ENCODE assay signal across 11 cellular contexts in the genomic region with DNA sequence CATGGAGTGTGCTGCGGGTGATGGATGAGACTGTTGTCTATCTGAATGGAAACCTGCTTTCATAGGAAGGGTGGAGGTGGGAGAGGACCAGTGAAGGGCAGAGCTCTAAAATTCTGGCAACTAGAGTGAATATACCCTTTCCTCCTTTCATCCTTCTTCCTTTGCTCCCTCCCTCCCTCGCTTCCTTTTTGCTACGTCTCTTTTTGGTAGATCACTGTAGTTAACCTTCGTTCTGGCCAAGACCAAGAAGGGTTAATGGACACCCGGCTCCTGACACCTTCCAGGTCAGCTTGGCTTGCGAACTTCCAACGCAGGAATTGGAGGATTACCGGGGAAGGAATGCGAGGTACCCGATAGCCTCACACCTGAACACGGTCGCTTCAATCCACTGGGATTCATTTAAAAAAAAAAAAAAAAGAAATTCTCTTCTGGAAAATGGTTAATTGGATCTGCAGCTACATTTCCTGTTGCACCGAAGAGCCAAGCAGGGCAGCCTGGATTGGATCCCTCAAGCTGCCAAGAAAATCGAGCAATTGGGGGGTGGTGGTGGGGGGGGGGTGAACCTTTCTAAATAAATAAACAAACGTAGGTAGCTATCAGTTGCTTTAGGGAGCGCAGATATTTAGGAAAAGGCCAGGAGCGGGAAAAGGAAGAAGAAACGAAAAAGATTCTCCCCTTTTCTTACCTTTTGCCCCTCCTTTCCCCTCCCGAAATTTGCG. TPM values are rescaled to one million over a fixed set of nuclear protein-coding genes. Genes with fewer than 3 reads are reported as not detected.
DNase-seq lines count a peak whose midpoint lies in the region; ATAC-seq lines count a peak whose summit lies in the region.
"Had no signal": no experiment of that assay in that cellular context is flagged by ENCODE, and none has a peak within 500 bp of the region (broad histone marks: within the 10 kb centered on the region; RNA-seq: fewer than 3 reads in every experiment).

No MANE protein-coding gene starts in this region.

- peak overlapping the region; percentile 87 to 97 for H3K18ac ChIP-seq in mesenchymal stem cell (ENCODE audit: low read depth in 1 of 2, low read length in 2 of 2)

- no peak overlapping the region for H2AFZ ChIP-seq in mesenchymal stem cell (ENCODE audit: low read depth, low read length)

- H3K9me3 ChIP-seq in HUES64 (ENCODE audit: insufficient read depth, low read depth, low read length) (no peaks in the 10 kb centered on the region), duodenal mucosa (ENCODE audit: control insufficient read depth in 1 of 2, low read length in 2 of 2) (no peaks in the 10 kb centered on the region), mesenchymal stem cell (ENCODE audit: control insufficient read depth, low read length) (no peaks in the 10 kb centered on the region), subcutaneous abdominal adipose tissue (ENCODE audit: control insufficient read depth in 5 of 5, low read length in 5 of 5) (no peaks in the 10 kb centered on the region)

- peak overlapping the region in 1 of 2 experiments; percentile 19 for H2BK12ac ChIP-seq in mesenchymal stem cell (ENCODE audit: low read length in 2 of 2)

- H3K4ac ChIP-seq in mesenchymal stem cell (ENCODE audit: low read depth in 1 of 2, low read length in 2 of 2), result no peak overlapping the region

- WGBS in HUES64, result 3% methylated on average over 18 of the region's 20 CpGs
- 21% methylated on average over 13 of the region's 20 CpGs for WGBS in mesenchymal stem cell

- H2BK5ac ChIP-seq in mesenchymal stem cell (ENCODE audit: low read depth, low read length, poor library complexity, severe bottlenecking), result no peak overlapping the region

- DNase-seq in mesenchymal stem cell (peak; percentile 3), NCI-H748 (lab: John Stamatoyannopoulos, UW; ENCODE audit: unreplicated experiment) (no peak), ureter (ENCODE audit: low spot score) (no peak), KBM-7 (no peak)
- DNase-seq: kidney glomerular epithelial cell had no signal

- H3K4me3 ChIP-seq in HUES64 (ENCODE audit: low read length) (peak overlapping the region; percentile 43), duodenal mucosa (ENCODE audit: low read depth in 1 of 2, low read length in 2 of 2) (peak overlapping the region; percentile 38 to 43), mesenchymal stem cell (ENCODE audit: insufficient read depth in 1 of 2, low read depth in 1 of 2, low read length in 2 of 2) (peak overlapping the region in 1 of 2 experiments; percentile 74), subcutaneous abdominal adipose tissue (ENCODE audit: low read depth in 1 of 5, low read length in 5 of 5) (peak overlapping the region; percentile 66 to 77 (median 70))

- no peak overlapping the region for H2AK5ac ChIP-seq in mesenchymal stem cell (ENCODE audit: low read length, severe bottlenecking)

- peaks cover 2% of the 10 kb centered on the region for H3K79me1 ChIP-seq in mesenchymal stem cell (replicated peaks; ENCODE audit: low read length, poor library complexity, severe bottlenecking)

- no peak overlapping the region for H4K91ac ChIP-seq in mesenchymal stem cell (ENCODE audit: low read length)

- no peak overlapping the region for H2BK120ac ChIP-seq in mesenchymal stem cell (ENCODE audit: low read depth, low read length)

- H3K23ac ChIP-seq in mesenchymal stem cell (ENCODE audit: low read length in 2 of 2), result no peak overlapping the region

- H3K4me1 ChIP-seq in HUES64 (ENCODE audit: insufficient read depth, low read length) (peaks cover 37% of the 10 kb centered on the region), duodenal mucosa (ENCODE audit: control insufficient read depth in 1 of 2, insufficient read depth in 2 of 2, low read length in 2 of 2) (peaks cover 0 to 4% of the 10 kb centered on the region in 2 donors), mesenchymal stem cell (ENCODE audit: control insufficient read depth, insufficient read depth, low read depth, low read length) (peaks cover 25% of the 10 kb centered on the region), subcutaneous abdominal adipose tissue (ENCODE audit: control insufficient read depth in 5 of 5, insufficient read depth in 5 of 5, low read length in 5 of 5) (peaks cover 0 to 51% (median 32%) of the 10 kb centered on the region in 5 donors)

- H3K9ac ChIP-seq in HUES64 (ENCODE audit: low read depth, low read length) (no peak overlapping the region), duodenal mucosa (ENCODE audit: low read depth in 1 of 2, low read length in 2 of 2) (peak overlapping the region in 1 of 2 donors; percentile 31), mesenchymal stem cell (ENCODE audit: low read length) (peak overlapping the region; percentile 86), subcutaneous abdominal adipose tissue (ENCODE audit: low read length in 5 of 5) (peak overlapping the region in 2 of 5 donors; percentile 70 to 77)

- H2BK15ac ChIP-seq in mesenchymal stem cell (ENCODE audit: low read depth, poor library complexity, severe bottlenecking), result peak overlapping the region; percentile 82

- no peak for ATAC-seq in HG03045 (IDR thresholded peaks at IDR 0.05; ENCODE audit: unreplicated experiment)

- H3K27ac ChIP-seq in HUES64 (ENCODE audit: low read depth, low read length), result no peak overlapping the region
- H3K27ac ChIP-seq in duodenal mucosa (ENCODE audit: low read depth, low read length), result peak overlapping the region; percentile 43
- peak overlapping the region; percentile 69 for H3K27ac ChIP-seq in mesenchymal stem cell (ENCODE audit: low read length, poor library complexity, severe bottlenecking)
- peak overlapping the region; percentile 37 for H3K27ac ChIP-seq in subcutaneous abdominal adipose tissue (ENCODE audit: low read depth, low read length)
- H3K27ac ChIP-seq: VCaP had no signal

- peak overlapping the region; percentile 88 for H3K4me2 ChIP-seq in mesenchymal stem cell (ENCODE audit: low read length, poor library complexity, severe bottlenecking)

- H3K27me3 ChIP-seq in HUES64 (ENCODE audit: insufficient read depth, low read length), result peaks cover 87% of the 10 kb centered on the region
- peaks cover 66 to 67% of the 10 kb centered on the region in 2 donors for H3K27me3 ChIP-seq in duodenal mucosa (ENCODE audit: control insufficient read depth in 1 of 2, insufficient read depth in 2 of 2, low read length in 2 of 2)
- no peaks in the 10 kb centered on the region for H3K27me3 ChIP-seq in mesenchymal stem cell (ENCODE audit: control insufficient read depth in 1 of 2, insufficient read depth in 1 of 2, low read length in 2 of 2)
- H3K27me3 ChIP-seq in subcutaneous abdominal adipose tissue (ENCODE audit: control insufficient read depth in 5 of 5, insufficient read depth in 4 of 5, low read length in 5 of 5), result peaks cover 3 to 22% (median 10%) of the 10 kb centered on the region in 5 donors

- H3K36me3 ChIP-seq in HUES64 (ENCODE audit: insufficient read depth, low read length), result no peaks in the 10 kb centered on the region
- H3K36me3 ChIP-seq in duodenal mucosa (ENCODE audit: control insufficient read depth in 1 of 2, insufficient read depth in 2 of 2, low read length in 2 of 2), result no peaks in the 10 kb centered on the region
- no peaks in the 10 kb centered on the region for H3K36me3 ChIP-seq in mesenchymal stem cell (ENCODE audit: control insufficient read depth in 1 of 2, insufficient read depth in 2 of 2, low read depth in 1 of 2, low read length in 2 of 2)
- H3K36me3 ChIP-seq in subcutaneous abdominal adipose tissue (ENCODE audit: control insufficient read depth in 5 of 5, insufficient read depth in 5 of 5, low read length in 5 of 5), result no peaks in the 10 kb centered on the region

- in situ Hi-C loops in KBM-7 (cut with MboI; ENCODE audit: low pct_unique_long_range_greater_than_20kb, low sequenced_read_pairs), result no loop called here

- H4K8ac ChIP-seq in mesenchymal stem cell (ENCODE audit: low read length), result no peak overlapping the region

- H3K14ac ChIP-seq in mesenchymal stem cell (ENCODE audit: low read length in 2 of 2), result no peak overlapping the region

RNA-seq across cellular contexts. Expression of a gene that starts 9.6 kb away (rescaled TPM):
- polyA plus RNA-seq in HUES64 (2013, experiment 1 of 2), result 5.0 TPM
- 8.1 TPM for polyA plus RNA-seq in HUES64 (2013, experiment 2 of 2)
- 117 TPM for polyA plus RNA-seq in mesenchymal stem cell (2013, experiment 1 of 2)
- 115 TPM for polyA plus RNA-seq in mesenchymal stem cell (2013, experiment 2 of 2)
- 90.8 TPM for total RNA-seq in ureter
- total RNA-seq: OCI-LY7 had no signal
